1 cellular context compared by ENCODE assay signal in genomic region chr20:51563597-51564332, GRCh38.
TF ChIP-seq lines count a peak whose summit lies in the region.

No MANE protein-coding gene starts in this region.

TF ChIP-seq in H1, 55 proteins besides CTCF, POLR2A, EP300 and RAD21:
- TF ChIP-seq YY1 (IDR thresholded peaks at IDR 0.05; ENCODE audit: low read depth, low read length) (peak; percentile 74), JUND (IDR thresholded peaks at IDR 0.05; ENCODE audit: low read length) (peak; percentile 11; the same call in 1 of the 2 replicates), SP4 (IDR thresholded peaks at IDR 0.05; ENCODE audit: low read length) (no peak)
